ENCODE assay signal across 9 cellular contexts in genomic region chr2:239265681-239266435, GRCh38.
A peak's percentile ranks its signal among the peaks of the same experiment; 100 is the strongest.
DNase-seq lines count a peak whose midpoint lies in the region; ATAC-seq and TF ChIP-seq lines count a peak whose summit lies in the region.
"Had no signal": no experiment of that assay in that cellular context is flagged by ENCODE, and none has a peak within 500 bp of the region (broad histone marks: within the 10 kb centered on the region; RNA-seq: fewer than 3 reads in every experiment).

No MANE protein-coding gene starts in this region.

- TF ChIP-seq CTCF in Calu3 (IDR thresholded peaks at IDR 0.05; ENCODE audit: unreplicated experiment) = no peak
- TF ChIP-seq CTCF in heart left ventricle (IDR thresholded peaks at IDR 0.05) = no peak
- TF ChIP-seq CTCF in prostate gland (IDR thresholded peaks at IDR 0.05) = no peak
- TF ChIP-seq CTCF in mammary epithelial cell (conservative IDR thresholded peaks at IDR 0.05 in 1 of 2, IDR thresholded peaks at IDR 0.05 in 1 of 2; ENCODE audit: extremely low read depth in 1 of 2, insufficient read depth in 1 of 2, low read depth in 1 of 2, low read length in 2 of 2) = no peak
- TF ChIP-seq CTCF in brain microvascular endothelial cell (IDR thresholded peaks at IDR 0.05; ENCODE audit: low read depth, low read length, missing control alignments) = no peak

- H3K4me2 ChIP-seq in mammary epithelial cell (ENCODE audit: insufficient read depth, low read depth, low read length) = no peak overlapping the region

- H3K79me2 ChIP-seq in mammary epithelial cell (ENCODE audit: insufficient read depth, low read length) = peaks cover 31% of the 10 kb centered on the region

- H3K9ac ChIP-seq in mammary epithelial cell (ENCODE audit: insufficient read depth, low read length) = no peak overlapping the region

- H3K4me3 Mint-ChIP-seq in Calu3 (ENCODE audit: low read depth, unreplicated experiment) = peak overlapping the region; percentile 47
- peak overlapping the region; percentile 97 for H3K4me3 Mint-ChIP-seq in activated CD4-positive, alpha-beta memory T cell treated with anti-CD3 and anti-CD28 coated beads, Interleukin-2, amount 10 ng/mL, durations not matched to agents 7 days and 5 days

- DNase-seq in Calu3 (no peak), heart left ventricle (peak in 2 of 5 donors; percentile 42 to 56), prostate gland (ENCODE audit: low spot score) (no peak), mammary epithelial cell (no peak), brain microvascular endothelial cell (no peak), DMS53 treated with DMSO at 0.1 percent for 48 hours (lab: John Stamatoyannopoulos, UW; ENCODE audit: unreplicated experiment) (no peak)
- no peak for DNase-seq in activated CD4-positive, alpha-beta memory T cell treated with anti-CD3 and anti-CD28 coated beads, Interleukin-2, amount 10 ng/mL, durations not matched to agents 7 days and 5 days
- DNase-seq: NCI-H2081 had no signal

- no peaks in the 10 kb centered on the region for H3K27me3 Mint-ChIP-seq in Calu3 (ENCODE audit: unreplicated experiment)
- H3K27me3 Mint-ChIP-seq in activated CD4-positive, alpha-beta memory T cell treated with anti-CD3 and anti-CD28 coated beads, Interleukin-2, amount 10 ng/mL, durations not matched to agents 7 days and 5 days = peaks cover 6% of the 10 kb centered on the region

- no peak overlapping the region for H3K27ac Mint-ChIP-seq in Calu3 (ENCODE audit: unreplicated experiment)
- peak overlapping the region; percentile 97 for H3K27ac Mint-ChIP-seq in activated CD4-positive, alpha-beta memory T cell treated with anti-CD3 and anti-CD28 coated beads, Interleukin-2, amount 10 ng/mL, durations not matched to agents 7 days and 5 days

- TF ChIP-seq POLR2A in heart left ventricle (IDR thresholded peaks at IDR 0.05) (no peak), prostate gland (IDR thresholded peaks at IDR 0.05) (no peak)

- H3K27me3 ChIP-seq in heart left ventricle (no peaks in the 10 kb centered on the region), prostate gland (replicated peaks; ENCODE audit: insufficient read depth) (no peaks in the 10 kb centered on the region), mammary epithelial cell (ENCODE audit: insufficient read depth, low read length) (no peaks in the 10 kb centered on the region), brain microvascular endothelial cell (replicated peaks) (no peaks in the 10 kb centered on the region)

- no peaks in the 10 kb centered on the region for H3K9me3 Mint-ChIP-seq in Calu3 (ENCODE audit: low read depth, unreplicated experiment)
- H3K9me3 Mint-ChIP-seq in activated CD4-positive, alpha-beta memory T cell treated with anti-CD3 and anti-CD28 coated beads, Interleukin-2, amount 10 ng/mL, durations not matched to agents 7 days and 5 days = no peaks in the 10 kb centered on the region

- in situ Hi-C loops in mammary epithelial cell (cut with MboI; ENCODE audit: low sequenced_read_pairs in 2 of 2) (no loop called here), brain microvascular endothelial cell (cut with HindIII; ENCODE audit: low pct_ligation_motif_present, low sequenced_read_pairs) (no loop called here)

- CTCF ChIA-PET in Calu3 (lab: Charles Lee) (no interaction called here), mammary epithelial cell (lab: Charles Lee; ENCODE audit: low non-redundant PET) (no interaction called here)
- CTCF ChIA-PET in activated CD4-positive, alpha-beta memory T cell treated with anti-CD3 and anti-CD28 coated beads, Interleukin-2, amount 10 ng/mL, durations not matched to agents 7 days and 5 days (lab: Charles Lee) = interaction anchor here (1.0 to 2.6 kb wide), 6 partner anchors 10 to 190 kb away, joined by 3 to 18 read pairs (median 4); no protein-coding TSS in a partner anchor

- dilution Hi-C loops in mammary epithelial cell (cut with HindIII; ENCODE audit: low sequenced_read_pairs) = no loop called here

- H3K27ac ChIP-seq in heart left ventricle (peak overlapping the region in 11 of 12 donors; percentile 23 to 86 (median 79)), prostate gland (peak overlapping the region; percentile 74 to 75), mammary epithelial cell (ENCODE audit: insufficient read depth, low read depth, low read length) (no peak overlapping the region), brain microvascular endothelial cell (no peak overlapping the region)

- no peaks in the 10 kb centered on the region for H4K20me1 ChIP-seq in mammary epithelial cell (ENCODE audit: insufficient read depth, low read length)

- H3K36me3 Mint-ChIP-seq in Calu3 (ENCODE audit: insufficient read depth, unreplicated experiment) = peaks cover 5% of the 10 kb centered on the region
- peaks cover 53% of the 10 kb centered on the region for H3K36me3 Mint-ChIP-seq in activated CD4-positive, alpha-beta memory T cell treated with anti-CD3 and anti-CD28 coated beads, Interleukin-2, amount 10 ng/mL, durations not matched to agents 7 days and 5 days (ENCODE audit: low read depth)

- peaks cover 28 to 91% (median 61%) of the 10 kb centered on the region in 12 donors for H3K4me1 ChIP-seq in heart left ventricle
- peaks cover 31% of the 10 kb centered on the region for H3K4me1 ChIP-seq in prostate gland (replicated peaks)
- H3K4me1 ChIP-seq in mammary epithelial cell (ENCODE audit: insufficient read depth, low read length) = peaks cover 20% of the 10 kb centered on the region

- peak overlapping the region in 1 of 12 donors; percentile 49 for H3K4me3 ChIP-seq in heart left ventricle
- H3K4me3 ChIP-seq in prostate gland = no peak overlapping the region
- H3K4me3 ChIP-seq in mammary epithelial cell (replicated peaks in 1 of 3; ENCODE audit: insufficient read depth in 1 of 3, low read depth in 2 of 3, low read length in 3 of 3) = no peak overlapping the region
- no peak overlapping the region for H3K4me3 ChIP-seq in brain microvascular endothelial cell (ENCODE audit: low read depth, low read length)

- ATAC-seq in heart left ventricle (peak in 1 of 4 donors; percentile 1), GM21529 (IDR thresholded peaks at IDR 0.05; ENCODE audit: unreplicated experiment) (no peak)

- H3K36me3 ChIP-seq in heart left ventricle (no peaks in the 10 kb centered on the region), prostate gland (no peaks in the 10 kb centered on the region), mammary epithelial cell (ENCODE audit: insufficient read depth, low read length) (no peaks in the 10 kb centered on the region), brain microvascular endothelial cell (replicated peaks) (no peaks in the 10 kb centered on the region)

- no TSS peak for BruUV-seq in Calu3 (replicated peaks; lab: Mats Ljungman, UMichigan)
- BruUV-seq in mammary epithelial cell (replicated peaks; lab: Mats Ljungman, UMichigan) = no TSS peak

- intact Hi-C loops in Calu3 (cut with micrococcal nuclease; ENCODE audit: unreplicated experiment) = loop anchor here (10.0 kb wide), 1 partner anchor 129 kb away; no protein-coding TSS in a partner anchor
- intact Hi-C loops in heart left ventricle (cut with DNase I) = no loop called here
- intact Hi-C loops in prostate gland (cut with DNase I) = no loop called here
- intact Hi-C loops in mammary epithelial cell (cut with micrococcal nuclease) = no loop called here

- WGBS in heart left ventricle, 4 donors = 83 to 92% (median 89%) methylated on average over 10 to 14 of the region's 14 CpGs
- WGBS in prostate gland = 94% methylated on average over 10 of the region's 14 CpGs
- WGBS in mammary epithelial cell (ENCODE audit: low coverage, missing lambda C conversion rate) = 88% methylated on average over 9 of the region's 14 CpGs

- H3K4me1 Mint-ChIP-seq in Calu3 (ENCODE audit: low read depth, unreplicated experiment) = peaks cover 37% of the 10 kb centered on the region
- H3K4me1 Mint-ChIP-seq in activated CD4-positive, alpha-beta memory T cell treated with anti-CD3 and anti-CD28 coated beads, Interleukin-2, amount 10 ng/mL, durations not matched to agents 7 days and 5 days = peaks cover 87% of the 10 kb centered on the region

- POLR2A ChIA-PET in activated CD4-positive, alpha-beta memory T cell treated with anti-CD3 and anti-CD28 coated beads, Interleukin-2, amount 10 ng/mL, durations not matched to agents 7 days and 5 days (lab: Charles Lee) = interaction anchor here (1.8 to 5.9 kb wide), 13 partner anchors 10 to 136 kb away, joined by 6 to 52 read pairs (median 19); partner anchors contain the start of gene HDAC4

- H2AFZ ChIP-seq in mammary epithelial cell (ENCODE audit: low read depth, low read length) = no peak overlapping the region

- H3K9me3 ChIP-seq in heart left ventricle (no peaks in the 10 kb centered on the region), prostate gland (no peaks in the 10 kb centered on the region), mammary epithelial cell (replicated peaks; ENCODE audit: insufficient read depth, low read length) (no peaks in the 10 kb centered on the region)

Comparison
In these comparisons a context has a peak if more than half of its experiments do, and no peak if none do; other contexts are left out.
1. H3K27ac ChIP-seq: peak in heart left ventricle (11 of 12) and prostate gland (2 of 2); none in mammary epithelial cell (single experiment) and brain microvascular endothelial cell (single experiment).